1 cellular context compared by ENCODE assay signal in genomic region chr14:24237463-24237955, GRCh38.
TF ChIP-seq lines count a peak whose summit lies in the region.

No MANE protein-coding gene starts in this region.

TF ChIP-seq in GM12878, 131 proteins besides CTCF, POLR2A, EP300 and RAD21:
- TF ChIP-seq NFIC (IDR thresholded peaks at IDR 0.05; ENCODE audit: low read depth, low read length) (no peak), ASH2L (IDR thresholded peaks at IDR 0.05; ENCODE audit: borderline replicate concordance, low read depth) (no peak), BCL11A (IDR thresholded peaks at IDR 0.05; ENCODE audit: low read depth, low read length) (no peak), NBN (IDR thresholded peaks at IDR 0.05) (no peak), POLR2AphosphoS5 (IDR thresholded peaks at IDR 0.05; ENCODE audit: low read length) (no peak), PML (IDR thresholded peaks at IDR 0.05; ENCODE audit: low read length) (no peak), CBFB (IDR thresholded peaks at IDR 0.05; ENCODE audit: low read depth) (no peak), FOXK2 (IDR thresholded peaks at IDR 0.05) (no peak), MEF2A (IDR thresholded peaks at IDR 0.05; ENCODE audit: insufficient read depth, low read depth, low read length) (no peak)
- TF ChIP-seq, protein P1, sequence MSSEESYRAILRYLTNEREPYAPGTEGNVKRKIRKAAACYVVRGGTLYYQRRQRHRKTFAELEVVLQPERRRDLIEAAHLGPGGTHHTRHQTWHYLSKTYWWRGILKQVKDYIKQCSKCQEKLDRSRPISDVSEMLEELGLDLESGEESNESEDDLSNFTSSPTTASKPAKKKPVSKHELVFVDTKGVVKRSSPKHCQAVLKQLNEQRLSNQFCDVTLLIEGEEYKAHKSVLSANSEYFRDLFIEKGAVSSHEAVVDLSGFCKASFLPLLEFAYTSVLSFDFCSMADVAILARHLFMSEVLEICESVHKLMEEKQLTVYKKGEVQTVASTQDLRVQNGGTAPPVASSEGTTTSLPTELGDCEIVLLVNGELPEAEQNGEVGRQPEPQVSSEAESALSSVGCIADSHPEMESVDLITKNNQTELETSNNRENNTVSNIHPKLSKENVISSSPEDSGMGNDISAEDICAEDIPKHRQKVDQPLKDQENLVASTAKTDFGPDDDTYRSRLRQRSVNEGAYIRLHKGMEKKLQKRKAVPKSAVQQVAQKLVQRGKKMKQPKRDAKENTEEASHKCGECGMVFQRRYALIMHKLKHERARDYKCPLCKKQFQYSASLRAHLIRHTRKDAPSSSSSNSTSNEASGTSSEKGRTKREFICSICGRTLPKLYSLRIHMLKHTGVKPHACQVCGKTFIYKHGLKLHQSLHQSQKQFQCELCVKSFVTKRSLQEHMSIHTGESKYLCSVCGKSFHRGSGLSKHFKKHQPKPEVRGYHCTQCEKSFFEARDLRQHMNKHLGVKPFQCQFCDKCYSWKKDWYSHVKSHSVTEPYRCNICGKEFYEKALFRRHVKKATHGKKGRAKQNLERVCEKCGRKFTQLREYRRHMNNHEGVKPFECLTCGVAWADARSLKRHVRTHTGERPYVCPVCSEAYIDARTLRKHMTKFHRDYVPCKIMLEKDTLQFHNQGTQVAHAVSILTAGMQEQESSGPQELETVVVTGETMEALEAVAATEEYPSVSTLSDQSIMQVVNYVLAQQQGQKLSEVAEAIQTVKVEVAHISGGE (CRISPR knock-in tag; IDR thresholded peaks at IDR 0.05), result no peak
- TF ChIP-seq, protein P2, sequence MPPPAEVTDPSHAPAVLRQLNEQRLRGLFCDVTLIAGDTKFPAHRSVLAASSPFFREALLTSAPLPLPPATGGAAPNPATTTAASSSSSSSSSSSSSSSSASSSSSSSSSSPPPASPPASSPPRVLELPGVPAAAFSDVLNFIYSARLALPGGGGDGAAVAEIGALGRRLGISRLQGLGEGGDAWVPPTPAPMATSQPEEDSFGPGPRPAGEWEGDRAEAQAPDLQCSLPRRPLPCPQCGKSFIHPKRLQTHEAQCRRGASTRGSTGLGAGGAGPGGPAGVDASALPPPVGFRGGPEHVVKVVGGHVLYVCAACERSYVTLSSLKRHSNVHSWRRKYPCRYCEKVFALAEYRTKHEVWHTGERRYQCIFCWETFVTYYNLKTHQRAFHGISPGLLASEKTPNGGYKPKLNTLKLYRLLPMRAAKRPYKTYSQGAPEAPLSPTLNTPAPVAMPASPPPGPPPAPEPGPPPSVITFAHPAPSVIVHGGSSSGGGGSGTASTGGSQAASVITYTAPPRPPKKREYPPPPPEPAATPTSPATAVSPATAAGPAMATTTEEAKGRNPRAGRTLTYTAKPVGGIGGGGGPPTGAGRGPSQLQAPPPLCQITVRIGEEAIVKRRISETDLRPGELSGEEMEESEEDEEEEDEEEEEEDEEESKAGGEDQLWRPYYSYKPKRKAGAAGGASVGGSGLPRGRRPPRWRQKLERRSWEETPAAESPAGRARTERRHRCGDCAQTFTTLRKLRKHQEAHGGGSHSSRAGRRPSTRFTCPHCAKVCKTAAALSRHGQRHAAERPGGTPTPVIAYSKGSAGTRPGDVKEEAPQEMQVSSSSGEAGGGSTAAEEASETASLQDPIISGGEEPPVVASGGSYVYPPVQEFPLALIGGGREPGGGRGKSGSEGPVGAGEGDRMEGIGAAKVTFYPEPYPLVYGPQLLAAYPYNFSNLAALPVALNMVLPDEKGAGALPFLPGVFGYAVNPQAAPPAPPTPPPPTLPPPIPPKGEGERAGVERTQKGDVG (CRISPR knock-in tag; IDR thresholded peaks at IDR 0.05), result no peak
- TF ChIP-seq, protein P3, sequence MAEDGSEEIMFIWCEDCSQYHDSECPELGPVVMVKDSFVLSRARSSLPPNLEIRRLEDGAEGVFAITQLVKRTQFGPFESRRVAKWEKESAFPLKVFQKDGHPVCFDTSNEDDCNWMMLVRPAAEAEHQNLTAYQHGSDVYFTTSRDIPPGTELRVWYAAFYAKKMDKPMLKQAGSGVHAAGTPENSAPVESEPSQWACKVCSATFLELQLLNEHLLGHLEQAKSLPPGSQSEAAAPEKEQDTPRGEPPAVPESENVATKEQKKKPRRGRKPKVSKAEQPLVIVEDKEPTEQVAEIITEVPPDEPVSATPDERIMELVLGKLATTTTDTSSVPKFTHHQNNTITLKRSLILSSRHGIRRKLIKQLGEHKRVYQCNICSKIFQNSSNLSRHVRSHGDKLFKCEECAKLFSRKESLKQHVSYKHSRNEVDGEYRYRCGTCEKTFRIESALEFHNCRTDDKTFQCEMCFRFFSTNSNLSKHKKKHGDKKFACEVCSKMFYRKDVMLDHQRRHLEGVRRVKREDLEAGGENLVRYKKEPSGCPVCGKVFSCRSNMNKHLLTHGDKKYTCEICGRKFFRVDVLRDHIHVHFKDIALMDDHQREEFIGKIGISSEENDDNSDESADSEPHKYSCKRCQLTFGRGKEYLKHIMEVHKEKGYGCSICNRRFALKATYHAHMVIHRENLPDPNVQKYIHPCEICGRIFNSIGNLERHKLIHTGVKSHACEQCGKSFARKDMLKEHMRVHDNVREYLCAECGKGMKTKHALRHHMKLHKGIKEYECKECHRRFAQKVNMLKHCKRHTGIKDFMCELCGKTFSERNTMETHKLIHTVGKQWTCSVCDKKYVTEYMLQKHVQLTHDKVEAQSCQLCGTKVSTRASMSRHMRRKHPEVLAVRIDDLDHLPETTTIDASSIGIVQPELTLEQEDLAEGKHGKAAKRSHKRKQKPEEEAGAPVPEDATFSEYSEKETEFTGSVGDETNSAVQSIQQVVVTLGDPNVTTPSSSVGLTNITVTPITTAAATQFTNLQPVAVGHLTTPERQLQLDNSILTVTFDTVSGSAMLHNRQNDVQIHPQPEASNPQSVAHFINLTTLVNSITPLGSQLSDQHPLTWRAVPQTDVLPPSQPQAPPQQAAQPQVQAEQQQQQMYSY (CRISPR knock-in tag; IDR thresholded peaks at IDR 0.05), result no peak
